Comparison of ENCODE assay signal across 12 cellular contexts in the genomic region with DNA sequence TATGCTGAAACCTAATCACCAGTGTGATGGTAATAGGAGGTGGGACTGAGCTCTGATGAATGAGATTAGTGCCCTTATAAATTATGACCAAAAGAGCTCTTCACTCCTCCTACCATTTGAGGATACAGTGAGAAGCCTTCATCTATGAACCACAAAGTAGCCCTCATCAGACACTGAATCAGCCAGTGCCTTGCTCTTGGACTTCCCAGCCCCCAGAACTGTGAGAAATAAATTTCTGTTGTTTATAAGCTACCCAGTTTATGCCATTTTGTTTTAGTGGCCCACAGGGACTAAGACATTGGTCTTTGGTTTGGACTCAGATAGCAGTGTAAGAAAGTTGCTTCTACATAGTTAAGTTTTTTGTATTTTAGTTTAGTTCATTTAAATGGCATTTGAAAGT. TPM values are rescaled to one million over a fixed set of nuclear protein-coding genes. Genes with fewer than 3 reads are reported as not detected.
"Had no signal": no experiment of that assay in that cellular context is flagged by ENCODE, and none has a peak within 500 bp of the region (broad histone marks: within the 10 kb centered on the region; RNA-seq: fewer than 3 reads in every experiment).

No MANE protein-coding gene starts in this region.

- H3K4me2 ChIP-seq: GM23338 had no signal

- H3K4me3 ChIP-seq: GM23248, GM23338, HAP-1 had no signal

- H3K4me1 ChIP-seq: HAP-1 had no signal

- ATAC-seq: GM23338, HCT116 had no signal

- H3K9me3 ChIP-seq: HAP-1 had no signal

- DNase-seq: GM23248, GOT3, H7, H9, HCEC 1CT, HFFc6 had no signal

- H3K27ac ChIP-seq: GM23248 had no signal

- H2AFZ ChIP-seq: GM23248, GM23338 had no signal

- FAIRE-seq: H1, H54 had no signal

- H3K9ac ChIP-seq: GM23248 had no signal

RNA-seq across cellular contexts. Expression of a gene that starts 32.9 kb away (rescaled TPM):
- total RNA-seq: GM23248, H4 had no signal
